Comparison of ENCODE assay signal across 24 cellular contexts in genomic region chr1:115685029-115685705, GRCh38. TPM values are rescaled to one million over a fixed set of nuclear protein-coding genes. Genes with fewer than 3 reads are reported as not detected.
DNase-seq lines count a peak whose midpoint lies in the region; ATAC-seq and TF ChIP-seq lines count a peak whose summit lies in the region.
"Had no signal": no experiment of that assay in that cellular context is flagged by ENCODE, and none has a peak within 500 bp of the region (broad histone marks: within the 10 kb centered on the region; RNA-seq: fewer than 3 reads in every experiment).

No MANE protein-coding gene starts in this region.

- ATAC-seq in HCT116: no peak
- ATAC-seq: A549; CD8-positive, alpha-beta T cell; GM12878; GM23338; Panc1 had no signal

- H3K9me3 ChIP-seq in A673 (ENCODE audit: low read depth, low read length, poor library complexity, severe bottlenecking): no peaks in the 10 kb centered on the region
- H3K9me3 ChIP-seq in HCT116 (ENCODE audit: control insufficient read depth in 1 of 2, insufficient read depth in 1 of 2, low read depth in 1 of 2, low read length in 2 of 2): no peaks in the 10 kb centered on the region
- no peaks in the 10 kb centered on the region for H3K9me3 ChIP-seq in WERI-Rb-1 (ENCODE audit: severe bottlenecking)
- H3K9me3 ChIP-seq: A549, Caco-2, HAP-1 had no signal

- intact Hi-C loops in A673 (cut with micrococcal nuclease; ENCODE audit: unreplicated experiment): no loop called here
- intact Hi-C loops in HCT116 (cut with micrococcal nuclease): no loop called here
- intact Hi-C loops in posterior vena cava (cut with DNase I): loop anchor here in 1 of 2 donors (5.0 kb wide), 1 partner anchor 1563 kb away; no protein-coding TSS in a partner anchor

- H2AFZ ChIP-seq in HCT116 (ENCODE audit: low read depth, low read length, poor library complexity, severe bottlenecking): no peak overlapping the region
- H2AFZ ChIP-seq: GM23338 had no signal

- RAD21 ChIA-PET in HCT116 (lab: Charles Lee; ENCODE audit: low non-redundant PET in 1 of 2, low total read pairs in 2 of 2, uncharacterized antibody in 2 of 2, unreplicated experiment in 2 of 2): no interaction called here

- no peak overlapping the region for H3K4me3 ChIP-seq in A673 (ENCODE audit: low read depth, low read length, poor library complexity, severe bottlenecking)
- no peak overlapping the region for H3K4me3 ChIP-seq in HCT116 (replicated peaks in 1 of 2; ENCODE audit: low read depth in 1 of 2, low read length in 2 of 2)
- H3K4me3 ChIP-seq in WERI-Rb-1 (ENCODE audit: low read depth, low read length): no peak overlapping the region
- H3K4me3 ChIP-seq: A549, GM12878, GM23338, HAP-1 had no signal

- no TSS peak for BruUV-seq in A673 (replicated peaks; lab: Mats Ljungman, UMichigan)
- no TSS peak for BruUV-seq in HCT116 (replicated peaks; lab: Mats Ljungman, UMichigan)

- H3K27me3 ChIP-seq in A673 (replicated peaks; ENCODE audit: insufficient read depth, low read depth, low read length, poor library complexity) (no peaks in the 10 kb centered on the region), HCT116 (ENCODE audit: insufficient read depth, low read length) (no peaks in the 10 kb centered on the region), WERI-Rb-1 (ENCODE audit: insufficient read depth, low read depth, severe bottlenecking) (no peaks in the 10 kb centered on the region)

- H3K9ac ChIP-seq in HCT116 (ENCODE audit: low read length): no peak overlapping the region

- no peaks in the 10 kb centered on the region for H3K4me1 ChIP-seq in A673 (ENCODE audit: insufficient read depth, low read length, poor library complexity, severe bottlenecking)
- no peaks in the 10 kb centered on the region for H3K4me1 ChIP-seq in HCT116 (ENCODE audit: control insufficient read depth in 1 of 2, insufficient read depth in 2 of 2, low read length in 2 of 2)
- H3K4me1 ChIP-seq: A549, Caco-2, HAP-1 had no signal

- TF ChIP-seq CTCF in A673 (conservative IDR thresholded peaks at IDR 0.05; ENCODE audit: low read depth, low read length) (no peak), HCT116 (IDR thresholded peaks at IDR 0.05 in 2 of 3, conservative IDR thresholded peaks at IDR 0.05 in 1 of 3; ENCODE audit: borderline replicate concordance in 1 of 3, insufficient read depth in 1 of 3, low read depth in 2 of 3, low read length in 2 of 3) (no peak), RWPE1 (conservative IDR thresholded peaks at IDR 0.05; ENCODE audit: low read depth) (no peak), WERI-Rb-1 (IDR thresholded peaks at IDR 0.05; ENCODE audit: low read depth, low read length) (no peak)

- CTCF ChIA-PET in A673 (lab: Charles Lee) (no interaction called here), HCT116 (lab: Charles Lee) (no interaction called here), RWPE1 (lab: Yijun Ruan, JAX) (interaction anchor here (0.5 kb wide), 2 partner anchors 39 to 51 kb away, joined by 4 to 8 read pairs; no protein-coding TSS in a partner anchor)

- H3K36me3 ChIP-seq in A673 (ENCODE audit: insufficient read depth, low read length, poor library complexity, severe bottlenecking) (peaks cover 20% of the 10 kb centered on the region), HCT116 (ENCODE audit: control insufficient read depth in 1 of 2, insufficient read depth in 2 of 2, low read length in 2 of 2) (peaks cover 5 to 19% of the 10 kb centered on the region in 2 experiments; a peak in 2 of 4 replicates), WERI-Rb-1 (no peaks in the 10 kb centered on the region; the same call in 1 of the 2 replicates)

- H3K79me2 ChIP-seq in HCT116 (ENCODE audit: insufficient read depth, low read length): no peaks in the 10 kb centered on the region

- DNase-seq in A673 (ENCODE audit: low spot score): no peak
- no peak for DNase-seq in HCT116 (ENCODE audit: low read depth, low spot score)
- no peak for DNase-seq in RWPE1 (ENCODE audit: low spot score)
- DNase-seq in erythroblast (lab: John Stamatoyannopoulos, UW): peak; percentile 56 to 77
- no peak for DNase-seq in NCI-H1417 treated with DMSO at 0.1 percent for 48 hours (lab: John Stamatoyannopoulos, UW)
- DNase-seq in WERI-Rb-1: no peak
- no peak for DNase-seq in posterior vena cava (ENCODE audit: low spot score)
- DNase-seq: C1 segment of cervical spinal cord; Caco-2; CD8-positive, alpha-beta T cell; EL; GDM1; Kasumi-1; NCI-H1105; NCI-H146; NCI-H446 treated with DMSO at 0.1 percent for 48 hours; NCI-H526 treated with DMSO at 0.1 percent for 48 hours; SHP77 treated with DMSO at 0.1 percent for 48 hours had no signal

- no peaks in the 10 kb centered on the region for H3K9me2 ChIP-seq in HCT116 (ENCODE audit: insufficient read depth)

- no peak for TF ChIP-seq RAD21 in HCT116 (IDR thresholded peaks at IDR 0.05; ENCODE audit: low read depth)

- H3K4me2 ChIP-seq in HCT116 (ENCODE audit: low read length): no peak overlapping the region
- H3K4me2 ChIP-seq: A549, GM23338 had no signal

- POLR2A ChIA-PET in A673 (lab: Charles Lee; ENCODE audit: low non-redundant PET) (no interaction called here), HCT116 (lab: Charles Lee) (no interaction called here), RWPE1 (lab: Yijun Ruan, JAX; ENCODE audit: low non-redundant PET) (no interaction called here)

- H3K27ac ChIP-seq in A673 (ENCODE audit: low read depth, low read length, poor library complexity, severe bottlenecking) (peak overlapping the region; percentile 33), HCT116 (ENCODE audit: low read depth, low read length) (no peak overlapping the region), RWPE1 (peak overlapping the region; percentile 34; the same call in 1 of the 2 replicates), WERI-Rb-1 (no peak overlapping the region)
- H3K27ac ChIP-seq: A549, HL-60 had no signal

- TF ChIP-seq POLR2A in HCT116 (IDR thresholded peaks at IDR 0.05; ENCODE audit: borderline replicate concordance, extremely low read depth, insufficient read depth, insufficient read length): no peak
- TF ChIP-seq POLR2A in erythroblast (IDR thresholded peaks at IDR 0.05; ENCODE audit: low read length): no peak

- H4K20me1 ChIP-seq in HCT116 (ENCODE audit: insufficient read depth): no peaks in the 10 kb centered on the region

TF ChIP-seq in HCT116, 20 proteins besides CTCF, POLR2A, EP300 and RAD21:
- no peak for TF ChIP-seq SP1 (IDR thresholded peaks at IDR 0.05; ENCODE audit: low read depth)
- no peak for TF ChIP-seq POLR2AphosphoS5 (IDR thresholded peaks at IDR 0.05; ENCODE audit: low read depth, low read length)
- 0 out of 2 replicates have a peak, but pooled peaks have one; percentile 12 for TF ChIP-seq CEBPB (IDR thresholded peaks at IDR 0.05; ENCODE audit: low read depth)
- TF ChIP-seq ZBTB33 (IDR thresholded peaks at IDR 0.05; ENCODE audit: extremely low read depth, insufficient replicate concordance, low read length): no peak

RNA-seq across cellular contexts. Expression of gene VANGL1, which starts 43.4 kb away (rescaled TPM):
- total RNA-seq in A673 (2021): 19.4 and 20.0 TPM in 2 replicates
- 23.5 TPM for total RNA-seq in HCT116 (2021; ENCODE audit: unreplicated experiment)
- 13.2 and 14.7 TPM in 2 replicates for polyA plus RNA-seq in HCT116 (2012)
- 10 to 100 TPM; 13.5 to 16.3 TPM for total RNA-seq in posterior vena cava

Comparison
In these comparisons a context has a peak if more than half of its experiments do, and no peak if none do; other contexts are left out.
1. DNase-seq: peak in erythroblast (2 of 2); none in A673 (single experiment), HCT116 (single experiment), RWPE1 (single experiment), NCI-H1417 treated with DMSO at 0.1 percent for 48 hours (single experiment), WERI-Rb-1 (single experiment) and posterior vena cava (single experiment).
2. H3K27ac ChIP-seq: peak in A673 (single experiment) and RWPE1 (single experiment); none in HCT116 (single experiment) and WERI-Rb-1 (single experiment).